ENCODE assay signal across 21 cellular contexts in the genomic region with DNA sequence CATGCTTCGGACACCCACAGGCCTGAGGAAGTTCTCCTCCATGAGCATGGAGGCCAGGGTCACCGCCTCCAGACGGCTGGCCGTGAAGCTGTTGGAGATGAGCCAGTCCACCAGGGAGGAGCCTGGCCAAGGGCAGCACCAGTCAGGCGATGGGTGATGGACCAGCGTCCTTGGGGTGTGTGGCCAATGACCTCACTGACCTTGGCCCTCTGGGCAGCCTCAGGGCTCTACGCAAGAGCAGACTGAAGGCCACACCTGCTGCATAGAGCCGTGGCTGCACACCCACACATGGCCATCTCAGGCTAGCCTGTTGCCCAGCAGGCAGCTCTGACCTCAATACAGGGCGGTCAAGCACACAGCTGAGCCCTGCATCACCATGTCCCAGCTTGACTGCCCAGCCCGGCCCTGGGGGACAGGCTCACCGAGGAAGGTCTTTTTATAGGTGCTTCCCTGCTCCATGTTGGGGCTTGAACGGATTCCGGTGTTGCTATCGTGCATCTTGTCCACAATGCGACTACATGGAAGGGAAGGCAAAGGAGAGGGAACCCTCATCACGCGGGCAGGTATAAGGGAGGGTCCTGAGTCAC. TPM values are rescaled to one million over a fixed set of nuclear protein-coding genes. Genes with fewer than 3 reads are reported as not detected.
DNase-seq lines count a peak whose midpoint lies in the region; ATAC-seq, FAIRE-seq and TF ChIP-seq lines count a peak whose summit lies in the region.
"Had no signal": no experiment of that assay in that cellular context is flagged by ENCODE, and none has a peak within 500 bp of the region (broad histone marks: within the 10 kb centered on the region; RNA-seq: fewer than 3 reads in every experiment).

No MANE protein-coding gene starts in this region.

- no peaks in the 10 kb centered on the region for H4K20me1 ChIP-seq in neural progenitor cell (ENCODE audit: low read depth)

- DNase-seq in HTR-8/SVneo (ENCODE audit: insufficient read length, low spot score) (no peak), left lobe of liver (ENCODE audit: low spot score) (peak; percentile 89), neural progenitor cell (ENCODE audit: low spot score) (no peak), urothelium cell line (ENCODE audit: low spot score) (no peak), upper lobe of right lung (no peak)
- DNase-seq in CD8-positive, alpha-beta T cell: no peak
- DNase-seq: CD4-positive, CD25-positive, alpha-beta regulatory T cell; DMS53; IMR-90; KG1; MM.1S; NCI-H1694 treated with DMSO at 0.1 percent for 48 hours; NCI-H2081; NCI-H2227 treated with DMSO at 0.1 percent for 48 hours; NCI-H526 treated with DMSO at 0.1 percent for 48 hours; RPMI8226; SHP77 had no signal

- no peak for TF ChIP-seq CTCF in neural progenitor cell (IDR thresholded peaks at IDR 0.05)
- TF ChIP-seq CTCF in upper lobe of right lung (IDR thresholded peaks at IDR 0.05): no peak
- TF ChIP-seq CTCF in CD8-positive, alpha-beta T cell (IDR thresholded peaks at IDR 0.05): no peak

- FAIRE-seq in HTR-8/SVneo (lab: Jason Lieb, UNC) (peak; percentile 95), urothelium cell line (lab: Jason Lieb, UNC) (peak; percentile 72)
- FAIRE-seq: D721Med, G401.6, H54 had no signal

- H3K4me2 ChIP-seq in neural progenitor cell: no peak overlapping the region

- peaks cover 9% of the 10 kb centered on the region for H3K4me1 Mint-ChIP-seq in neural progenitor cell
- H3K4me1 Mint-ChIP-seq in CD8-positive, alpha-beta T cell (ENCODE audit: low read depth): no peaks in the 10 kb centered on the region

- H2AFZ ChIP-seq in neural progenitor cell (replicated peaks): no peak overlapping the region

- peak; percentile 89 for ATAC-seq in left lobe of liver
- ATAC-seq in upper lobe of right lung: no peak
- no peak for ATAC-seq in GM18519 (IDR thresholded peaks at IDR 0.05; ENCODE audit: low FRiP score, unreplicated experiment)
- ATAC-seq in CD8-positive, alpha-beta T cell: no peak

- H3K9me3 ChIP-seq in neural progenitor cell (ENCODE audit: low read depth): no peaks in the 10 kb centered on the region
- H3K9me3 ChIP-seq in upper lobe of right lung: no peaks in the 10 kb centered on the region
- H3K9me3 ChIP-seq in CD8-positive, alpha-beta T cell (ENCODE audit: low read length): no peaks in the 10 kb centered on the region

- H3K9me3 Mint-ChIP-seq in neural progenitor cell: no peaks in the 10 kb centered on the region
- H3K9me3 Mint-ChIP-seq in CD8-positive, alpha-beta T cell: no peaks in the 10 kb centered on the region
- H3K9me3 Mint-ChIP-seq: CD4-positive, CD25-positive, alpha-beta regulatory T cell had no signal

- H3K27me3 Mint-ChIP-seq in neural progenitor cell (ENCODE audit: insufficient read depth, low read depth): peaks cover 12% of the 10 kb centered on the region
- H3K27me3 Mint-ChIP-seq in CD8-positive, alpha-beta T cell (ENCODE audit: low read depth): no peaks in the 10 kb centered on the region

- H3K79me2 ChIP-seq in neural progenitor cell (ENCODE audit: low read depth): no peaks in the 10 kb centered on the region

- H3K4me3 ChIP-seq in neural progenitor cell: no peak overlapping the region
- H3K4me3 ChIP-seq in upper lobe of right lung: no peak overlapping the region
- H3K4me3 ChIP-seq in CD8-positive, alpha-beta T cell (ENCODE audit: low read depth, low read length): no peak overlapping the region

- CTCF ChIA-PET in CD8-positive, alpha-beta T cell (lab: Charles Lee): no interaction called here

- no peaks in the 10 kb centered on the region for H3K4me1 ChIP-seq in neural progenitor cell
- H3K4me1 ChIP-seq in upper lobe of right lung: no peaks in the 10 kb centered on the region
- no peaks in the 10 kb centered on the region for H3K4me1 ChIP-seq in CD8-positive, alpha-beta T cell (ENCODE audit: insufficient read depth, low read length)

- intact Hi-C loops in upper lobe of right lung (cut with DNase I): no loop called here
- intact Hi-C loops in CD8-positive, alpha-beta T cell (cut with DNase I, micrococcal nuclease): no loop called here

- no peak overlapping the region for H3K9ac ChIP-seq in neural progenitor cell

- H3K4me3 Mint-ChIP-seq in neural progenitor cell: no peak overlapping the region
- H3K4me3 Mint-ChIP-seq in CD8-positive, alpha-beta T cell: no peak overlapping the region
- H3K4me3 Mint-ChIP-seq: CD4-positive, CD25-positive, alpha-beta regulatory T cell had no signal

- H3F3A ChIP-seq in neural progenitor cell (ENCODE audit: low read depth): no peaks in the 10 kb centered on the region

- H3K27ac ChIP-seq in neural progenitor cell (no peak overlapping the region), upper lobe of right lung (no peak overlapping the region)
- no peak overlapping the region for H3K27ac ChIP-seq in CD8-positive, alpha-beta T cell (ENCODE audit: low read depth, low read length)

- POLR2A ChIA-PET in CD8-positive, alpha-beta T cell (lab: Charles Lee): no interaction called here

- no peaks in the 10 kb centered on the region for H3K27me3 ChIP-seq in neural progenitor cell
- no peaks in the 10 kb centered on the region for H3K27me3 ChIP-seq in upper lobe of right lung
- H3K27me3 ChIP-seq in CD8-positive, alpha-beta T cell (ENCODE audit: insufficient read depth, low read length): no peaks in the 10 kb centered on the region

- no peaks in the 10 kb centered on the region for H3K36me3 ChIP-seq in neural progenitor cell
- H3K36me3 ChIP-seq in upper lobe of right lung: no peaks in the 10 kb centered on the region
- H3K36me3 ChIP-seq in CD8-positive, alpha-beta T cell (ENCODE audit: insufficient read depth, low read length): no peaks in the 10 kb centered on the region

- H3K36me3 Mint-ChIP-seq in neural progenitor cell: no peaks in the 10 kb centered on the region
- no peaks in the 10 kb centered on the region for H3K36me3 Mint-ChIP-seq in CD8-positive, alpha-beta T cell
- H3K36me3 Mint-ChIP-seq: CD4-positive, CD25-positive, alpha-beta regulatory T cell had no signal

- peak overlapping the region; percentile 29 for H3K27ac Mint-ChIP-seq in neural progenitor cell
- H3K27ac Mint-ChIP-seq in CD8-positive, alpha-beta T cell: no peak overlapping the region

RNA-seq across cellular contexts. Expression of gene PLEK2, which starts 19.1 kb away (rescaled TPM):
- 10.7 TPM for total RNA-seq in left lobe of liver
- not detected in 2 replicates for total RNA-seq in neural progenitor cell (ENCODE audit: low replicate concordance)
- total RNA-seq in upper lobe of right lung: 2.5 TPM
- total RNA-seq in CD8-positive, alpha-beta T cell: not detected
- total RNA-seq: CD4-positive, CD25-positive, alpha-beta regulatory T cell had no signal

RNA-seq across cellular contexts. Expression of gene EIF2S1, which starts 32.7 kb away (rescaled TPM):
- total RNA-seq in left lobe of liver: 35.6 TPM
- 118 and 193 TPM in 2 replicates for total RNA-seq in neural progenitor cell (ENCODE audit: low replicate concordance)
- 80.1 TPM for total RNA-seq in upper lobe of right lung
- 10 to 100 TPM; 29.4 to 34.4 TPM for total RNA-seq in CD8-positive, alpha-beta T cell

RNA-seq across cellular contexts. Expression of gene ATP6V1D, which starts 33.2 kb away (rescaled TPM):
- total RNA-seq in left lobe of liver (22.3 TPM), neural progenitor cell (ENCODE audit: low replicate concordance) (79.9 and 89.4 TPM in 2 replicates), upper lobe of right lung (67.8 TPM)
- total RNA-seq in CD8-positive, alpha-beta T cell: 10 to 100 TPM; 30.1 to 34.2 TPM
